ENCODE assay signal across 28 cellular contexts in the genomic region with DNA sequence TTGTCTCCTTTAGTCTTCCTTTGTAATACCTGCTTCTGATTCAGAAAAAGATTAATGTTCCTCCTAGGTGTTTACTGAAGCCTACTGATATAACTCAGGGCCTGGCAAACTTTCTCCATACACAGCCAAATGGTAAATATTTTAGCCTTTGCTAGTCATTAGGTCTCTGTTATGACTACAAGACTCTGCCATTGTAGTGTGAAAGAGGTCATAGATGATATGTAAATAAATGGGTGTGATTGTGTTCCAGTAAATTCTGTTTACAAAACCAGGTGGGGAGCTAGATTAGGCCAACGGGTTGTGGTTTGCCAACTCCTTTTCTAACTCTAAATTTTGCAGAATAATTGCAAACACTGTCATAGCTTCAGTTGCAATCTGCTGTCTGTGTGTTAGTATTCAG.
"Had no signal": no experiment of that assay in that cellular context is flagged by ENCODE, and none has a peak within 500 bp of the region (broad histone marks: within the 10 kb centered on the region; RNA-seq: fewer than 3 reads in every experiment).

No MANE protein-coding gene starts in this region.

- H3K4me3 ChIP-seq: dorsolateral prefrontal cortex, esophagus muscularis mucosa, gastroesophageal sphincter, heart right ventricle, lower lobe of right lung, ovary, psoas muscle, sigmoid colon, thoracic aorta, tibial nerve, upper lobe of right lung, uterus had no signal

- H3K9me3 ChIP-seq: esophagus muscularis mucosa, lower lobe of right lung, ovary, psoas muscle, sigmoid colon, thoracic aorta, upper lobe of right lung, uterus had no signal

- H3K27ac Mint-ChIP-seq: endodermal cell; immature natural killer cell; natural killer cell; stimulated activated memory B cell treated with anti-CD40 and anti-IgM and Interleukin-4, amounts not matched to agents 10 μg/mL and 1 μg/mL and 100 μg/mL, for 72 hours had no signal

- H3K27ac ChIP-seq: dorsolateral prefrontal cortex, esophagus muscularis mucosa, foreskin keratinocyte, gastroesophageal sphincter, heart right ventricle, lower lobe of right lung, ovary, psoas muscle, sigmoid colon, thoracic aorta, tibial nerve, upper lobe of right lung, uterus had no signal

- H3K27me3 ChIP-seq: dorsolateral prefrontal cortex, esophagus muscularis mucosa, foreskin keratinocyte, gastroesophageal sphincter, heart right ventricle, ovary, sigmoid colon, tibial nerve, upper lobe of right lung, uterus had no signal

- H3K4me3 Mint-ChIP-seq: endodermal cell; immature natural killer cell; natural killer cell; stimulated activated memory B cell treated with anti-CD40 and anti-IgM and Interleukin-4, amounts not matched to agents 10 μg/mL and 1 μg/mL and 100 μg/mL, for 72 hours had no signal

- H3K27me3 Mint-ChIP-seq: stimulated activated memory B cell treated with anti-CD40 and anti-IgM and Interleukin-4, amounts not matched to agents 10 μg/mL and 1 μg/mL and 100 μg/mL, for 72 hours had no signal

- H3K4me1 Mint-ChIP-seq: immature natural killer cell; natural killer cell; stimulated activated memory B cell treated with anti-CD40 and anti-IgM and Interleukin-4, amounts not matched to agents 10 μg/mL and 1 μg/mL and 100 μg/mL, for 72 hours had no signal

- H3K36me3 ChIP-seq: esophagus muscularis mucosa, gastroesophageal sphincter, heart right ventricle, lower lobe of right lung, ovary, sigmoid colon, thoracic aorta, tibial nerve, upper lobe of right lung, uterus had no signal

- DNase-seq: dorsolateral prefrontal cortex; effector CD4-positive, alpha-beta T cell; endodermal cell; foreskin keratinocyte; heart right ventricle; hippocampal formation; immature natural killer cell; islet precursor cell; kidney glomerular epithelial cell; left colon; left ventricle myocardium superior; lower lobe of right lung; natural killer cell; occipital lobe; ovary; posterior cingulate gyrus; psoas muscle; right cardiac atrium; sigmoid colon; stimulated activated CD4-positive, alpha-beta T cell treated with anti-CD3 and anti-CD28 coated beads, Interleukin-4, amount 100 ng/mL, for 4 hours; stimulated activated naive CD8-positive, alpha-beta T cell treated with anti-CD3 and anti-CD28 coated beads, Interleukin-15, Interleukin-2, amounts not matched to agents 100 U/mL and 50 U/mL, for 24 hours; upper lobe of right lung; uterus had no signal

- H3K36me3 Mint-ChIP-seq: immature natural killer cell; stimulated activated memory B cell treated with anti-CD40 and anti-IgM and Interleukin-4, amounts not matched to agents 10 μg/mL and 1 μg/mL and 100 μg/mL, for 72 hours had no signal

- H3K4me1 ChIP-seq: foreskin keratinocyte, heart right ventricle, lower lobe of right lung, psoas muscle, sigmoid colon, tibial nerve, upper lobe of right lung, uterus had no signal
